Comparison of ENCODE assay signal across 12 cellular contexts in the genomic region with DNA sequence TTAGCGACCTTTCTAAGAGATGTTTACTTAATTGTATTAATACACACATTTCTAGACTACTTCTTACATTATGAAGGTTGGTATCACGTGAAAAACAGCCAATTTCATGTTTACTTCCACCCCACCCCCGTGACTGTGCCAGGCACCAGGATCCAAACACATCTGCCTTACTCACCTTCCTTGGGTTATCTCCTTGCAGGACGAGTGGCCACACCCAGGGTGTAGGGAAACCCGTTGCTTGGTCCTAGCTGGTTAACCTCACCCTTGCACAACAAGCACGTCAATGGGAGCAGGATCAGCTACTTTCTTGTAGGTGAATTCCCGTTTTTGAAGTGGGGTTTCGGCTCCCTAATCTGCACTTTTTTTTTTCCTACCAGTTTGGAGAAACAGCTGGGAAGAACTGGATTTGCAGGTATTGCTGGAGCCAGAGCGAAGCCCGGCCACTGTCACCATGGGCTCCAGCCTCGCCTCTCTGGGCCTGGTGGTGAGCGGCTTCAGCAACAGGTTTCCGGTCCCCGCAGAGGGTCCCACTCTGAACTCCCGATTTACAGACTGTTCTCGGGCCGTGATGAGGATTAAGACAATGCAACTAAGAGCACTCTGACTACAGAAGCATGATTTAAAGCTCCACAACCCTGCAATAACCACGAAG. TPM values are rescaled to one million over a fixed set of nuclear protein-coding genes. Genes with fewer than 3 reads are reported as not detected.
DNase-seq lines count a peak whose midpoint lies in the region; ATAC-seq, FAIRE-seq and TF ChIP-seq lines count a peak whose summit lies in the region.
"Had no signal": no experiment of that assay in that cellular context is flagged by ENCODE, and none has a peak within 500 bp of the region (broad histone marks: within the 10 kb centered on the region; RNA-seq: fewer than 3 reads in every experiment).

No MANE protein-coding gene starts in this region.

- peaks cover 10 to 22% of the 10 kb centered on the region in 2 experiments; a peak in 4 of 5 replicates for H3K4me1 ChIP-seq in K562 (replicated peaks in 1 of 2; ENCODE audit: control insufficient read depth in 2 of 2, insufficient read depth in 2 of 2, low read length in 2 of 2)
- peaks cover 0 to 21% (median 0%) of the 10 kb centered on the region in 4 donors for H3K4me1 ChIP-seq in right lobe of liver
- no peaks in the 10 kb centered on the region for H3K4me1 ChIP-seq in MM.1S (ENCODE audit: low read length)

- TF ChIP-seq RAD21 in K562 (CRISPR knock-in tag; conservative IDR thresholded peaks at IDR 0.05 in 1 of 2, IDR thresholded peaks at IDR 0.05 in 1 of 2) = no peak

- H3K9me2 ChIP-seq in MM.1S (replicated peaks; ENCODE audit: insufficient read depth, low read length) = no peaks in the 10 kb centered on the region

- no peak overlapping the region for H3K4me3 ChIP-seq in K562
- H3K4me3 ChIP-seq in right lobe of liver = no peak overlapping the region
- H3K4me3 ChIP-seq in MM.1S (ENCODE audit: low read length) = no peak overlapping the region

- H3K27me3 Mint-ChIP-seq in stimulated activated naive B cell treated with anti-CD40 and anti-IgM and Interleukin-4, amounts not matched to agents 10 μg/mL and 1 μg/mL and 100 μg/mL, for 72 hours = no peaks in the 10 kb centered on the region

- in situ Hi-C loops in K562 (cut with MboI) = no loop called here

- no peak overlapping the region; the same call in 2 of the 3 replicates for H3K27ac ChIP-seq in K562 (ENCODE audit: extremely low read depth, low read depth, low read length)
- H3K27ac ChIP-seq in right lobe of liver = peak overlapping the region; percentile 78 to 100 (median 84)
- no peak overlapping the region for H3K27ac ChIP-seq in MM.1S (ENCODE audit: low read length)

- intact Hi-C loops in K562 (cut with micrococcal nuclease) (no loop called here), right lobe of liver (cut with DNase I) (no loop called here)

- peaks cover 11% of the 10 kb centered on the region; the same call in 1 of the 2 replicates for H4K20me1 ChIP-seq in K562 (replicated peaks; ENCODE audit: control insufficient read depth, insufficient read depth, low read length)
- H4K20me1 ChIP-seq in MM.1S (ENCODE audit: insufficient read depth, low read length) = no peaks in the 10 kb centered on the region

- H3K36me3 ChIP-seq in K562 (ENCODE audit: control insufficient read depth, insufficient read depth, low read length) (peaks cover 20% of the 10 kb centered on the region; the same call in 2 of the 3 replicates), right lobe of liver (peaks cover 4 to 18% (median 12%) of the 10 kb centered on the region in 4 donors), MM.1S (replicated peaks; ENCODE audit: insufficient read depth, low read length) (no peaks in the 10 kb centered on the region; the same call in 1 of the 2 replicates)

- peak overlapping the region; percentile 31 for H3K27ac Mint-ChIP-seq in stimulated activated naive B cell treated with anti-CD40 and anti-IgM and Interleukin-4, amounts not matched to agents 10 μg/mL and 1 μg/mL and 100 μg/mL, for 72 hours

- H3F3A ChIP-seq in MM.1S (ENCODE audit: insufficient read depth, low read length) = 0 out of 2 replicates have a peak, but pooled peaks cover under 1% of the 10 kb centered on the region

- peak; percentile 26 for FAIRE-seq in K562 (lab: Jason Lieb, UNC)
- FAIRE-seq: GM18507 had no signal

- no peaks in the 10 kb centered on the region for H3K9me1 ChIP-seq in K562 (ENCODE audit: control insufficient read depth, insufficient read depth, low read length)

- H3K27me3 ChIP-seq in K562 (ENCODE audit: control insufficient read depth in 2 of 2, insufficient read depth in 2 of 2, low read length in 2 of 2) = no peaks in the 10 kb centered on the region
- no peaks in the 10 kb centered on the region for H3K27me3 ChIP-seq in right lobe of liver
- H3K27me3 ChIP-seq in MM.1S (replicated peaks; ENCODE audit: insufficient read depth, low read length) = no peaks in the 10 kb centered on the region

- H3K4me3 Mint-ChIP-seq in stimulated activated naive B cell treated with anti-CD40 and anti-IgM and Interleukin-4, amounts not matched to agents 10 μg/mL and 1 μg/mL and 100 μg/mL, for 72 hours = peak overlapping the region in 1 of 2 donors; percentile 22

- H3K9ac ChIP-seq in K562 (ENCODE audit: insufficient read depth in 1 of 2, low read depth in 2 of 2, low read length in 2 of 2) (peak overlapping the region in 1 of 2 experiments; percentile 80; a peak in 1 of 4 replicates), MM.1S (ENCODE audit: low read length) (no peak overlapping the region)

- H2AFZ ChIP-seq in K562 (ENCODE audit: low read depth, low read length) = peak overlapping the region; percentile 54
- H2AFZ ChIP-seq in MM.1S (ENCODE audit: low read length) = no peak overlapping the region

- peaks cover 21 to 26% of the 10 kb centered on the region in 2 donors for H3K4me1 Mint-ChIP-seq in stimulated activated naive B cell treated with anti-CD40 and anti-IgM and Interleukin-4, amounts not matched to agents 10 μg/mL and 1 μg/mL and 100 μg/mL, for 72 hours

- POLR2A ChIA-PET in K562 (lab: Yijun Ruan, JAX) = interaction anchor here (0.6 to 0.7 kb wide), 2 partner anchors 35 to 648 kb away, joined by 3 read pairs; no protein-coding TSS in a partner anchor

- TF ChIP-seq POLR2A in K562 (conservative IDR thresholded peaks at IDR 0.05) (no peak), right lobe of liver (IDR thresholded peaks at IDR 0.05) (no peak)

- ATAC-seq in K562 = no peak
- ATAC-seq in right lobe of liver = peak in 3 of 4 donors; percentile 2 to 16 (median 8)
- ATAC-seq in stimulated activated naive B cell treated with anti-CD40 and anti-IgM and Interleukin-4, amounts not matched to agents 10 μg/mL and 1 μg/mL and 100 μg/mL, for 72 hours (replicated peaks) = no peak

- peaks cover 29% of the 10 kb centered on the region for H3K79me2 ChIP-seq in K562 (ENCODE audit: control insufficient read depth, insufficient read depth, low read length)
- peaks cover 12% of the 10 kb centered on the region for H3K79me2 ChIP-seq in MM.1S (ENCODE audit: low read length)

- H3K36me3 Mint-ChIP-seq in stimulated activated naive B cell treated with anti-CD40 and anti-IgM and Interleukin-4, amounts not matched to agents 10 μg/mL and 1 μg/mL and 100 μg/mL, for 72 hours = peaks cover 22 to 30% of the 10 kb centered on the region in 2 donors

- CTCF ChIA-PET in K562 (lab: Yijun Ruan, JAX; ENCODE audit: low intra/inter-chr PET ratio) = no interaction called here

- no peak for TF ChIP-seq EP300 in K562 (IDR thresholded peaks at IDR 0.05; ENCODE audit: low read length)

- DNase-seq in HPDE6-E6E7 (ENCODE audit: extremely low spot score) (peak; percentile 84), K562 (ENCODE audit: extremely low read depth in 1 of 4, low spot score in 3 of 4) (peak; percentile 27 to 44 (median 36)), right lobe of liver (peak in 2 of 3 donors; percentile 35 to 48), NAMALWA (ENCODE audit: low spot score) (no peak), dedifferentiated amniotic fluid mesenchymal stem cell (ENCODE audit: extremely low spot score) (no peak), MM.1S (no peak), SKM-1 (lab: John Stamatoyannopoulos, UW; ENCODE audit: unreplicated experiment) (no peak)
- no peak for DNase-seq in stimulated activated naive B cell treated with anti-CD40 and anti-IgM and Interleukin-4, amounts not matched to agents 10 μg/mL and 1 μg/mL and 100 μg/mL, for 72 hours
- DNase-seq: effector CD4-positive, alpha-beta T cell; MV-4-11; stimulated activated CD4-positive, alpha-beta T cell treated with anti-CD3 and anti-CD28 coated beads, Interleukin-2, amount 100 ng/mL, for 48 hours had no signal

- H3K9me3 Mint-ChIP-seq in stimulated activated naive B cell treated with anti-CD40 and anti-IgM and Interleukin-4, amounts not matched to agents 10 μg/mL and 1 μg/mL and 100 μg/mL, for 72 hours = no peaks in the 10 kb centered on the region

- TF ChIP-seq CTCF in K562 (IDR thresholded peaks at IDR 0.05 in 2 of 3, conservative IDR thresholded peaks at IDR 0.05 in 1 of 3; ENCODE audit: insufficient read depth in 2 of 3, low read depth in 1 of 3, low read length in 3 of 3) (no peak), right lobe of liver (IDR thresholded peaks at IDR 0.05) (no peak), MM.1S (IDR thresholded peaks at IDR 0.05; ENCODE audit: low read length) (no peak)

- WGBS in K562 (ENCODE audit: insufficient coverage, low coverage, missing lambda C conversion rate) = 45% methylated on average over 17 of the region's 18 CpGs
- WGBS in right lobe of liver (ENCODE audit: insufficient coverage, low coverage, low lambda C conversion rate, missing lambda C conversion rate) = 55% methylated on average over 12 of the region's 18 CpGs

- H3K4me2 ChIP-seq in K562 (ENCODE audit: insufficient read depth, low read length) (peak overlapping the region; percentile 49), MM.1S (ENCODE audit: low read depth, low read length) (no peak overlapping the region)

- BruUV-seq in K562 (replicated peaks; lab: Mats Ljungman, UMichigan) = no TSS peak

- H3K9me3 ChIP-seq in K562 (replicated peaks; ENCODE audit: control insufficient read depth, insufficient read depth, low read depth, low read length) (no peaks in the 10 kb centered on the region), right lobe of liver (no peaks in the 10 kb centered on the region), MM.1S (replicated peaks; ENCODE audit: insufficient read depth, low read length) (no peaks in the 10 kb centered on the region)

RNA-seq across cellular contexts. Expression of a gene that starts 2.1 kb away (rescaled TPM):
- 132 and 247 TPM in 2 replicates for total RNA-seq in K562 (2011; cell fraction: chromatin; rRNA removed; ENCODE audit: low replicate concordance)
- 377 and 399 TPM in 2 replicates for total RNA-seq in K562 (2011; cell fraction: nucleolus; rRNA removed)
- 354 and 382 TPM in 2 replicates for total RNA-seq in K562 (2011; cell fraction: nucleoplasm; rRNA removed)
- total RNA-seq in K562 (2014; rRNA removed) (2,054 and 2,801 TPM in 2 replicates), K562 (2014; rRNA removed; fragmentation: Illumina TruSeq; extraction: Trizol) (1,199 and 1,477 TPM in 2 replicates), K562 (2015; rRNA removed; fragmentation: Illumina TruSeq; extraction: Trizol) (1,630 and 1,692 TPM in 2 replicates), K562 (2021) (1,581 and 1,675 TPM in 2 replicates), right lobe of liver (1,000 to 10,000 TPM; 1,045 to 2,319 (median 1,420) TPM)
- polyA plus RNA-seq in K562 (2011; rRNA removed) (1,069 and 1,272 TPM in 2 replicates), K562 (2014; fragmentation: Illumina TruSeq; extraction: Trizol) (1,681 and 1,922 TPM in 2 replicates), K562 (2014; fragmentation: Nextera tagmentation; extraction: Ambion mirVana) (1,000 to 10,000 TPM; 3,942 to 4,143 TPM), K562 (2014; rRNA removed) (1,696 and 2,000 TPM in 2 replicates)
- 1,564 and 2,005 TPM in 2 replicates for polyA plus RNA-seq in K562 (2011; cell fraction: cytosol; rRNA removed)
- 726 and 879 TPM in 2 replicates for polyA plus RNA-seq in K562 (2011; cell fraction: nucleus; rRNA removed)
- 2,693 and 3,124 TPM in 2 replicates for polyA plus RNA-seq in K562 (2012)
- polyA minus RNA-seq in K562 (2011; rRNA and poly(A)+ RNA removed) = 966 and 1,497 TPM in 2 replicates
- polyA minus RNA-seq in K562 (2011; cell fraction: cytosol; rRNA and poly(A)+ RNA removed) = 625 and 785 TPM in 2 replicates
- polyA minus RNA-seq in K562 (2011; cell fraction: nucleus; rRNA and poly(A)+ RNA removed) = 116 and 251 TPM in 2 replicates

RNA-seq across cellular contexts. Expression of a gene that starts 25.5 kb away (rescaled TPM):
- total RNA-seq in K562 (2011; cell fraction: chromatin; rRNA removed; ENCODE audit: low replicate concordance) = 56.5 and 86.7 TPM in 2 replicates
- 65.5 and 66.5 TPM in 2 replicates for total RNA-seq in K562 (2011; cell fraction: nucleolus; rRNA removed)
- 76.8 and 103 TPM in 2 replicates for total RNA-seq in K562 (2011; cell fraction: nucleoplasm; rRNA removed)
- 90.9 and 131 TPM in 2 replicates for total RNA-seq in K562 (2014; rRNA removed)
- total RNA-seq in K562 (2014; rRNA removed; fragmentation: Illumina TruSeq; extraction: Trizol) = 89.6 and 95.5 TPM in 2 replicates
- 67.4 and 75.0 TPM in 2 replicates for total RNA-seq in K562 (2015; rRNA removed; fragmentation: Illumina TruSeq; extraction: Trizol)
- total RNA-seq in K562 (2021) = 86.1 and 89.1 TPM in 2 replicates
- 112 and 128 TPM in 2 replicates for polyA plus RNA-seq in K562 (2011; rRNA removed)
- 115 and 125 TPM in 2 replicates for polyA plus RNA-seq in K562 (2011; cell fraction: cytosol; rRNA removed)
- 114 and 127 TPM in 2 replicates for polyA plus RNA-seq in K562 (2011; cell fraction: nucleus; rRNA removed)
- 64.4 and 69.3 TPM in 2 replicates for polyA plus RNA-seq in K562 (2012)
- 89.3 and 96.6 TPM in 2 replicates for polyA plus RNA-seq in K562 (2014; fragmentation: Illumina TruSeq; extraction: Trizol)
- 10 to 100 TPM; 17.8 to 25.8 TPM for polyA plus RNA-seq in K562 (2014; fragmentation: Nextera tagmentation; extraction: Ambion mirVana)
- 91.8 and 100 TPM in 2 replicates for polyA plus RNA-seq in K562 (2014; rRNA removed)
- 53.0 and 61.8 TPM in 2 replicates for polyA minus RNA-seq in K562 (2011; rRNA and poly(A)+ RNA removed)
- 24.5 and 25.6 TPM in 2 replicates for polyA minus RNA-seq in K562 (2011; cell fraction: cytosol; rRNA and poly(A)+ RNA removed)
- 17.9 and 22.4 TPM in 2 replicates for polyA minus RNA-seq in K562 (2011; cell fraction: nucleus; rRNA and poly(A)+ RNA removed)
- total RNA-seq in right lobe of liver = 10 to 100 TPM; 19.8 to 34.5 (median 24.8) TPM

RNA-seq across cellular contexts. Expression of a gene that starts 36.6 kb away (rescaled TPM):
- total RNA-seq in K562 (2011; cell fraction: chromatin; rRNA removed; ENCODE audit: low replicate concordance) = 66.3 and 211 TPM in 2 replicates
- 185 and 234 TPM in 2 replicates for total RNA-seq in K562 (2011; cell fraction: nucleolus; rRNA removed)
- total RNA-seq in K562 (2011; cell fraction: nucleoplasm; rRNA removed) = 108 and 114 TPM in 2 replicates
- total RNA-seq in K562 (2014; rRNA removed) (43.5 and 51.6 TPM in 2 replicates), K562 (2014; rRNA removed; fragmentation: Illumina TruSeq; extraction: Trizol) (24.1 and 30.3 TPM in 2 replicates), K562 (2015; rRNA removed; fragmentation: Illumina TruSeq; extraction: Trizol) (28.6 and 31.9 TPM in 2 replicates), K562 (2021) (93.6 and 97.5 TPM in 2 replicates), right lobe of liver (1 to 10 TPM; 3.3 to 8.2 (median 4.8) TPM)
- polyA plus RNA-seq in K562 (2011; rRNA removed) (37.5 and 60.1 TPM in 2 replicates), K562 (2014; fragmentation: Illumina TruSeq; extraction: Trizol) (29.6 and 39.7 TPM in 2 replicates), K562 (2014; fragmentation: Nextera tagmentation; extraction: Ambion mirVana) (10 to 100 TPM in 1 of 2 experiments, 1 to 10 TPM in 1; 10.0 to 15.6 TPM), K562 (2014; rRNA removed) (33.7 and 42.0 TPM in 2 replicates)
- polyA plus RNA-seq in K562 (2011; cell fraction: cytosol; rRNA removed) = 43.3 and 57.1 TPM in 2 replicates
- 61.7 and 85.4 TPM in 2 replicates for polyA plus RNA-seq in K562 (2011; cell fraction: nucleus; rRNA removed)
- 83.6 and 173 TPM in 2 replicates for polyA plus RNA-seq in K562 (2012)
- 43.0 and 43.3 TPM in 2 replicates for polyA minus RNA-seq in K562 (2011; rRNA and poly(A)+ RNA removed)
- polyA minus RNA-seq in K562 (2011; cell fraction: cytosol; rRNA and poly(A)+ RNA removed) = 86.4 and 94.1 TPM in 2 replicates
- 27.1 and 30.0 TPM in 2 replicates for polyA minus RNA-seq in K562 (2011; cell fraction: nucleus; rRNA and poly(A)+ RNA removed)

Comparison
In these comparisons a context has a peak if more than half of its experiments do, and no peak if none do; other contexts are left out.
1. DNase-seq: peak in HPDE6-E6E7 (single experiment), K562 (4 of 4) and right lobe of liver (2 of 3); none in stimulated activated naive B cell treated with anti-CD40 and anti-IgM and Interleukin-4, amounts not matched to agents 10 μg/mL and 1 μg/mL and 100 μg/mL, for 72 hours (single experiment), NAMALWA (single experiment), dedifferentiated amniotic fluid mesenchymal stem cell (single experiment), MM.1S (single experiment) and SKM-1 (single experiment).
2. ATAC-seq: peak in right lobe of liver (3 of 4); none in K562 (single experiment) and stimulated activated naive B cell treated with anti-CD40 and anti-IgM and Interleukin-4, amounts not matched to agents 10 μg/mL and 1 μg/mL and 100 μg/mL, for 72 hours (0 of 2).
3. H3K27ac ChIP-seq: peak in right lobe of liver (3 of 3); none in K562 (single experiment) and MM.1S (single experiment).